ENCODE assay signal across 8 cellular contexts in the genomic region with DNA sequence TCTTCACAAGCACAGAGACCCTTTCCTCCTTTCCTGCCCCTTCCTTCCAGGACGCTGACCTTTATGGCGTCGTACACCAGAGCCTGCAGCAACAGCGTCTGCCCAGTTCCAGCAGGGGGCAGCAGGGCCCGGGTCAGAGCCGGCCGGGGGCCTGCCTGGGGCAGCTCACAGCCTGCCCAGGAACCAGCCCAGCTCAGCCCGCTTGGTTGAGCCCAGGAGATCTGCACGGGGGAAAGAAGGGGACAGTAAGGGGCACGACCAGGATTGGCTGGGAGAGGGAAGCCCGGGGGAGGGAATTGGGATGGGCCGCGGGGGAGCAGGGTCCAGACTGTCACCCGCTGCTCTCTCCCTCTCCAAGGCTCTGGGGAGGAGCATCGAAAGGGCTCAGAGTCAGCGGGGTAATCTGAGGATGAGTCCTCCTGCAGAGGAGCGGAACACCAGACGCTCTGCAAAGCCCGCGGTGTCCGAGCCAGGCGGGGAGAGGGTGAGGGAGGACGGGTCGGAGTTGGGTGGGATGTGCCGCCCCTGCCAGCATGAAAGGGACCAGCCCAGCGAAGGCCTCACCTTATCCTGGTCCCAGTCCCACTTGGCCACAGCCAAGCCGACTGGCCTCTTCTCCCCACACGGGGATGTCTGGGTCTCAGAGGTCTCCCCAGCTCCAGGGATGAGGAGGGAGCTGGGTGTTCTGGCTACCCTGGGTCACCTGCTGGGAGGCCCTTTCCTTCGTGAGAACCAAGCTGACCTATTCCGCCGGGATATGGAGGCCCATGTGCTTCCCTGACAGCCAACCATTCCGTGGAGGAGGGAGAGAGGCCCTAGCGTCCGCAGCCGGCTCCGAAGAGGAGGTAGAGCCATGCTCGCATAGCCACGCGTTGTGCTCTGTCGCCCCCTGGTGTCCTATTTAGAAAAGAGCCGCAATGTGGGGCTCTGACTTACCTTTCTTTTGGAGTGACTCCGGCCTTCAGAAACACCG.
DNase-seq lines count a peak whose midpoint lies in the region; ATAC-seq lines count a peak whose summit lies in the region.

No MANE protein-coding gene starts in this region.

- peak overlapping the region; percentile 55 for H3K27ac Mint-ChIP-seq in central memory CD8-positive, alpha-beta T cell (ENCODE audit: low read depth)

- peaks cover 15% of the 10 kb centered on the region for H3K4me1 Mint-ChIP-seq in central memory CD8-positive, alpha-beta T cell

- H3K4me3 Mint-ChIP-seq in central memory CD8-positive, alpha-beta T cell, result peak overlapping the region; percentile 90

- H3K9me3 Mint-ChIP-seq in central memory CD8-positive, alpha-beta T cell, result no peaks in the 10 kb centered on the region

- DNase-seq in ELF-1 (ENCODE audit: low read depth, low spot score) (peak; percentile 94), NCI-H345 treated with DMSO at 0.1 percent for 48 hours (lab: John Stamatoyannopoulos, UW; ENCODE audit: unreplicated experiment) (peak; percentile 74), islet precursor cell (peak; percentile 95)
- DNase-seq in activated CD4-positive, CD25-positive, alpha-beta regulatory T cell treated with anti-CD3 and anti-CD28 coated beads, Interleukin-2, amount 50 U/mL, for 72 hours, result peak; percentile 85
- peak; percentile 70 to 74 for DNase-seq in central memory CD8-positive, alpha-beta T cell (ENCODE audit: low spot score in 2 of 2)
- peak; percentile 73 to 86 (median 82) for DNase-seq in stimulated activated CD4-positive, alpha-beta T cell treated with anti-CD3 and anti-CD28 coated beads, Interleukin-12 subunit alpha, Interleukin-12 subunit beta, amount 100 ng/mL, for 48 hours (ENCODE audit: low read depth in 2 of 3, low spot score in 1 of 3)

- ATAC-seq in HG02973 (IDR thresholded peaks at IDR 0.05; ENCODE audit: unreplicated experiment) (peak; percentile 64), GM18861 (IDR thresholded peaks at IDR 0.05; ENCODE audit: unreplicated experiment) (no peak)
- peak; percentile 87 for ATAC-seq in central memory CD8-positive, alpha-beta T cell (replicated peaks; ENCODE audit: extremely low read depth, poor library complexity, severe bottlenecking)

- H3K27me3 Mint-ChIP-seq in central memory CD8-positive, alpha-beta T cell, result peaks cover 21% of the 10 kb centered on the region

- H3K36me3 Mint-ChIP-seq in central memory CD8-positive, alpha-beta T cell (ENCODE audit: insufficient read depth), result peaks cover 1% of the 10 kb centered on the region
